Comparison of ENCODE assay signal across 24 cellular contexts in the genomic region with DNA sequence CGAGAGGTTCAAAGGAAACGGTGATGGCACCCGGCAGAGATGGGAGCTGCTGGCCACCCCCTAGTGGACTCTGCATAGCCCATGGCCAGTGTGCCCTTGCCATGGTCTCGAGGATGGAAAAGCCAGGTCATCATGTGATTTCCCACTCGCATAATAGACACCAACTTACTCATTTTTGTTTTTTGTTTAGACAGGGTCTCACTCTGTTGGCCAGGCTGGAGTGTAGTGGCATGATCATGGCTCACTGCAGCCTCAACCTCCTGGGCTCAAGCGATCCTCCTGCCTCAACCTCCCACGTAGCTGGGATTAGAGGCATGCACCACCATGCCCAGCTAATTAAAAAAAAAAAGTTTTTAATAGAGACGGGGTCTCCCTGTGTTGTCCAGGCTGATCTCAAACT.
"Had no signal": no experiment of that assay in that cellular context is flagged by ENCODE, and none has a peak within 500 bp of the region (broad histone marks: within the 10 kb centered on the region; RNA-seq: fewer than 3 reads in every experiment).

No MANE protein-coding gene starts in this region.

- H3K36me3 ChIP-seq: pancreas, prostate gland, uterus had no signal

- H3K27me3 ChIP-seq: brain microvascular endothelial cell, pancreas, right atrium auricular region, testis, uterus had no signal

- H3K9me3 ChIP-seq: pancreas, prostate gland, right atrium auricular region, testis, uterus had no signal

- H3K27ac ChIP-seq: brain microvascular endothelial cell, coronary artery, pancreas, prostate gland, right atrium auricular region, testis had no signal

- ATAC-seq: activated T-cell treated with anti-CD3 and anti-CD28 coated beads, Interleukin-2, amount 50 U/mL, for 4 hours; activated T-helper 17 cell treated with anti-CD3 and anti-CD28 coated beads, Interleukin-2, amount 50 U/mL, for 72 hours; effector memory CD8-positive, alpha-beta T cell; naive thymus-derived CD8-positive, alpha-beta T cell; pancreas had no signal

- H3K4me3 ChIP-seq: coronary artery, pancreas, prostate gland, right atrium auricular region, testis, uterus had no signal

- DNase-seq: activated CD4-positive, alpha-beta memory T cell treated with anti-CD3 and anti-CD28 coated beads, Interleukin-2, amount 10 ng/mL, durations not matched to agents 7 days and 5 days; activated CD4-positive, alpha-beta T cell treated with anti-CD3 and anti-CD28 coated beads for 1 hour; activated CD4-positive, alpha-beta T cell treated with anti-CD3 and anti-CD28 coated beads, Interleukin-2, amount 10 ng/mL, durations not matched to agents 7 days and 5 days; activated gamma-delta T cell treated with Interleukin-2 at 50 U/mL for 16 hours; activated naive CD4-positive, alpha-beta T cell treated with anti-CD3 and anti-CD28 coated beads, Interleukin-2, amount 50 U/mL, for 16 hours; activated T-cell treated with anti-CD3 and anti-CD28 coated beads, Interleukin-2, amount 50 U/mL, for 4 hours; amniotic stem cell; brain microvascular endothelial cell; effector memory CD8-positive, alpha-beta T cell; head of caudate nucleus; hippocampal formation; midbrain; naive thymus-derived CD8-positive, alpha-beta T cell; nucleus accumbens; pancreas; stimulated activated CD4-positive, alpha-beta T cell treated with anti-CD3 and anti-CD28 coated beads, Interleukin-2, amount 100 ng/mL, for 48 hours; stimulated activated naive CD4-positive, alpha-beta T cell treated with Interleukin-2 at 50 U/mL for 16 hours; T-helper 2 cell; uterus had no signal
